ENCODE assay signal across 32 cellular contexts in the genomic region with DNA sequence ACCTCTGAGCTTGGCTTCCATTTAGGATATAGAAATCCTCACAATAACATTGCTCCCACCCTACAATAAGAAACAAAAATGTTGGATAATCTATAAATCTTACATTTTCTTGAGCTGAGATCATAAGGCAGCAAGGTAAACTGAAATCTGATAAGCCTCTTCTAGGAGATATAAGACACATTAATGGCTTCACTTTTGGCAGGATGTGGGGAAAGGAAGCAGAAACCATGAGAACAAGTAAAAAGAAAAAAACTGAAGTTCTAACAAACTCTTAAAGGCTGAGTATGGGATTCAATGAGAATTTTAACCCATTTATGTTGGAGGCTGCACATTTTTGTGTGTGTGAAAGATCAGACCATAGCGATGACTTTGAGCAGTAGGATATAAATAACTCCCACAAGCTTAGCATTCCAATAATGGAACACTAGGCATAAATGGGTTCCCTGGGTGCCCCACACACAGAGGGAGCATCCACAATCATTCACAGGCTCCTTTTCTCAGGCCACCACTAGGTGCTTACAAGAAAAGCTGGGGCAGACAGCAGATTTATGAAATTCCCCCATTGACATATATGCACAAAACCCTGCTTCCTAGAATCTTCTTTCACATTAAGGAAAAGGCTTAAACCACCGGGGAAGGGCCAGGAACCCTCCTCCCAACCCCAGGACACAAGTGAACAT.
"Had no signal": no experiment of that assay in that cellular context is flagged by ENCODE, and none has a peak within 500 bp of the region (broad histone marks: within the 10 kb centered on the region; RNA-seq: fewer than 3 reads in every experiment).

No MANE protein-coding gene starts in this region.

- H2AFZ ChIP-seq: PC-9 had no signal

- H3K27ac Mint-ChIP-seq: activated CD4-positive, alpha-beta T cell treated with anti-CD3 and anti-CD28 coated beads, Interleukin-2, amount 10 ng/mL, durations not matched to agents 24 days and 14 days; activated CD8-positive, alpha-beta T cell treated with anti-CD3 and anti-CD28 coated beads for 36 hours; activated naive CD8-positive, alpha-beta T cell treated with anti-CD3 and anti-CD28 coated beads, Interleukin-2, amount 10 ng/mL, durations not matched to agents 7 days and 5 days; activated T-cell treated with anti-CD3 and anti-CD28 coated beads, Interleukin-2, amount 50 U/mL, for 72 hours; activated T-helper 17 cell treated with anti-CD3 and anti-CD28 coated beads, Interleukin-2, amount 50 U/mL, for 72 hours had no signal

- H3K27me3 ChIP-seq: body of pancreas, breast epithelium, MG63 had no signal

- H3K4me3 ChIP-seq: body of pancreas, breast epithelium, K562, MG63, PC-9 had no signal

- DNase-seq: activated CD4-positive, alpha-beta T cell treated with anti-CD3 and anti-CD28 coated beads, Interleukin-2, amount 10 ng/mL, durations not matched to agents 24 days and 14 days; activated CD4-positive, alpha-beta T cell treated with anti-CD3 and anti-CD28 coated beads, Interleukin-2, amount 50 U/mL, for 4 hours; activated CD8-positive, alpha-beta T cell treated with anti-CD3 and anti-CD28 coated beads for 36 hours; activated effector memory CD4-positive, alpha-beta T cell treated with anti-CD3 and anti-CD28 coated beads, Interleukin-2, amount 50 U/mL, for 16 hours; activated naive CD4-positive, alpha-beta T cell; activated naive CD4-positive, alpha-beta T cell treated with anti-CD3 and anti-CD28 coated beads, Interleukin-2, amount 50 U/mL, for 16 hours; activated naive CD8-positive, alpha-beta T cell treated with anti-CD3 and anti-CD28 coated beads, Interleukin-2, amount 10 ng/mL, durations not matched to agents 7 days and 5 days; activated T-cell treated with anti-CD3 and anti-CD28 coated beads, Interleukin-2, amount 50 U/mL, for 1 hour; activated T-cell treated with anti-CD3 and anti-CD28 coated beads, Interleukin-2, amount 50 U/mL, for 72 hours; body of pancreas; Karpas-422; MG63; NCI-H1048; NCI-H1105 treated with DMSO at 0.1 percent for 48 hours; NCI-H1436; NCI-H1694; NCI-H1930; NCI-H2081 treated with DMSO at 0.1 percent for 48 hours; NCI-H226; NCI-H446 treated with DMSO at 0.1 percent for 48 hours; NCI-H524 treated with DMSO at 0.1 percent for 48 hours; NK-92 treated with Interleukin-12 subunit alpha and Interleukin-12 subunit beta, amount 100 ng/mL, for 24 hours; PC-9; SW 1271; T-helper 1 cell; T1000; WERI-Rb-1 had no signal

- H3K9me3 Mint-ChIP-seq: activated CD4-positive, alpha-beta T cell treated with anti-CD3 and anti-CD28 coated beads, Interleukin-2, amount 10 ng/mL, durations not matched to agents 24 days and 14 days; activated CD8-positive, alpha-beta T cell treated with anti-CD3 and anti-CD28 coated beads for 36 hours; activated naive CD8-positive, alpha-beta T cell treated with anti-CD3 and anti-CD28 coated beads, Interleukin-2, amount 10 ng/mL, durations not matched to agents 7 days and 5 days; activated T-cell treated with anti-CD3 and anti-CD28 coated beads, Interleukin-2, amount 50 U/mL, for 72 hours; activated T-helper 17 cell treated with anti-CD3 and anti-CD28 coated beads, Interleukin-2, amount 50 U/mL, for 72 hours had no signal

- H3K4me3 Mint-ChIP-seq: activated CD4-positive, alpha-beta T cell treated with anti-CD3 and anti-CD28 coated beads, Interleukin-2, amount 10 ng/mL, durations not matched to agents 24 days and 14 days; activated CD8-positive, alpha-beta T cell treated with anti-CD3 and anti-CD28 coated beads for 36 hours; activated naive CD8-positive, alpha-beta T cell treated with anti-CD3 and anti-CD28 coated beads, Interleukin-2, amount 10 ng/mL, durations not matched to agents 7 days and 5 days; activated T-cell treated with anti-CD3 and anti-CD28 coated beads, Interleukin-2, amount 50 U/mL, for 72 hours; activated T-helper 17 cell treated with anti-CD3 and anti-CD28 coated beads, Interleukin-2, amount 50 U/mL, for 72 hours had no signal

- H3K36me3 ChIP-seq: breast epithelium, MG63, WERI-Rb-1 had no signal

- H3K4me1 Mint-ChIP-seq: activated T-helper 17 cell treated with anti-CD3 and anti-CD28 coated beads, Interleukin-2, amount 50 U/mL, for 72 hours had no signal

- H3K4me2 ChIP-seq: PC-9 had no signal

- H3K4me1 ChIP-seq: body of pancreas, breast epithelium had no signal

- H3K36me3 Mint-ChIP-seq: activated naive CD8-positive, alpha-beta T cell treated with anti-CD3 and anti-CD28 coated beads, Interleukin-2, amount 10 ng/mL, durations not matched to agents 7 days and 5 days had no signal

- H3K9me3 ChIP-seq: body of pancreas, breast epithelium, MG63 had no signal

- H3K27ac ChIP-seq: body of pancreas, breast epithelium, PC-9, RWPE1, WERI-Rb-1 had no signal

- ATAC-seq: activated CD8-positive, alpha-beta T cell treated with anti-CD3 and anti-CD28 coated beads for 36 hours; activated T-cell treated with anti-CD3 and anti-CD28 coated beads, Interleukin-2, amount 50 U/mL, for 72 hours; activated T-helper 17 cell treated with anti-CD3 and anti-CD28 coated beads, Interleukin-2, amount 50 U/mL, for 72 hours; body of pancreas; K562; Right ventricle myocardium inferior had no signal
